Comparison of ENCODE assay signal across 11 cellular contexts in genomic region chr4:142406917-142407501, GRCh38.
DNase-seq lines count a peak whose midpoint lies in the region; ATAC-seq, FAIRE-seq and TF ChIP-seq lines count a peak whose summit lies in the region.
"Had no signal": no experiment of that assay in that cellular context is flagged by ENCODE, and none has a peak within 500 bp of the region (broad histone marks: within the 10 kb centered on the region; RNA-seq: fewer than 3 reads in every experiment).

No MANE protein-coding gene starts in this region.

- H3K9me3 Mint-ChIP-seq in CD4-positive, CD25-positive, alpha-beta regulatory T cell = no peaks in the 10 kb centered on the region
- no peaks in the 10 kb centered on the region for H3K9me3 Mint-ChIP-seq in astrocyte (ENCODE audit: unreplicated experiment)

- H3K79me2 ChIP-seq in PC-3 (ENCODE audit: low read length) (peaks cover 17% of the 10 kb centered on the region), astrocyte (ENCODE audit: insufficient read depth, low read length) (peaks cover 6% of the 10 kb centered on the region), osteoblast (ENCODE audit: insufficient read depth, low read length) (peaks cover 10% of the 10 kb centered on the region)

- H3K27ac Mint-ChIP-seq in CD4-positive, CD25-positive, alpha-beta regulatory T cell = peak overlapping the region; percentile 94 to 99 (median 95)
- H3K27ac Mint-ChIP-seq in astrocyte (ENCODE audit: unreplicated experiment) = peak overlapping the region; percentile 87

- H3F3A ChIP-seq in PC-3 (ENCODE audit: low read length, unreplicated experiment) = peaks cover 10% of the 10 kb centered on the region

- H3K4me1 ChIP-seq in CD4-positive, CD25-positive, alpha-beta regulatory T cell (ENCODE audit: control insufficient read depth, insufficient read depth, low read length, poor library complexity, severe bottlenecking) = peaks cover 55% of the 10 kb centered on the region
- peaks cover 55% of the 10 kb centered on the region for H3K4me1 ChIP-seq in PC-3 (ENCODE audit: insufficient read depth, low read length)
- H3K4me1 ChIP-seq in astrocyte (ENCODE audit: insufficient read depth, low read length) = peaks cover 51% of the 10 kb centered on the region
- peaks cover 52% of the 10 kb centered on the region for H3K4me1 ChIP-seq in osteoblast (ENCODE audit: insufficient read depth, low read length)

- TSS peak; percentile 6 for BruUV-seq in PC-3 (replicated peaks; lab: Mats Ljungman, UMichigan)

- H3K4me2 ChIP-seq in PC-3 (ENCODE audit: low read length) = peak overlapping the region; percentile 84
- H3K4me2 ChIP-seq in astrocyte (ENCODE audit: low read length) = peak overlapping the region; percentile 83
- H3K4me2 ChIP-seq in osteoblast (ENCODE audit: insufficient read depth, low read length) = peak overlapping the region; percentile 83

- peak; percentile 58 to 64 for ATAC-seq in CD4-positive, CD25-positive, alpha-beta regulatory T cell (ENCODE audit: low read depth in 2 of 2)
- ATAC-seq in PC-3 (no peak), GM21737 (IDR thresholded peaks at IDR 0.05; ENCODE audit: unreplicated experiment) (no peak), esophagus mucosa (no peak), GM21825 (IDR thresholded peaks at IDR 0.05; ENCODE audit: unreplicated experiment) (no peak)

- no peaks in the 10 kb centered on the region for H4K20me1 ChIP-seq in PC-3 (ENCODE audit: low read length)
- H4K20me1 ChIP-seq in astrocyte (ENCODE audit: insufficient read depth, low read length) = no peaks in the 10 kb centered on the region
- H4K20me1 ChIP-seq in osteoblast (ENCODE audit: insufficient read depth, low read length) = no peaks in the 10 kb centered on the region

- H3K9ac ChIP-seq in PC-3 (ENCODE audit: low read length) = peak overlapping the region; percentile 79
- peak overlapping the region; percentile 83 for H3K9ac ChIP-seq in astrocyte (ENCODE audit: low read length)

- CTCF ChIA-PET in PC-3 (lab: Charles Lee) = no interaction called here

- H3K4me3 Mint-ChIP-seq in CD4-positive, CD25-positive, alpha-beta regulatory T cell = peak overlapping the region; percentile 89 to 98 (median 96)
- H3K4me3 Mint-ChIP-seq in astrocyte (ENCODE audit: unreplicated experiment) = no peak overlapping the region

- intact Hi-C loops in PC-3 (cut with micrococcal nuclease) = loop anchor here (2.0 to 10.0 kb wide), 3 partner anchors 122 to 262 kb away; no protein-coding TSS in a partner anchor

- FAIRE-seq in astrocyte (lab: Jason Lieb, UNC) = no peak

- H3K36me3 ChIP-seq in CD4-positive, CD25-positive, alpha-beta regulatory T cell (ENCODE audit: control insufficient read depth, insufficient read depth, low read length) = no peaks in the 10 kb centered on the region
- H3K36me3 ChIP-seq in PC-3 (ENCODE audit: low read depth, low read length) (peaks cover 8% of the 10 kb centered on the region), astrocyte (ENCODE audit: insufficient read depth, low read length) (no peaks in the 10 kb centered on the region), osteoblast (ENCODE audit: insufficient read depth, low read length) (no peaks in the 10 kb centered on the region)
- H3K36me3 ChIP-seq: sigmoid colon had no signal

- POLR2A ChIA-PET in PC-3 (lab: Charles Lee; ENCODE audit: unreplicated experiment) = interaction anchor here (1.7 kb wide), 1 partner anchor 67 kb away, joined by 9 read pairs; no protein-coding TSS in a partner anchor

- no peaks in the 10 kb centered on the region for H3K9me3 ChIP-seq in CD4-positive, CD25-positive, alpha-beta regulatory T cell (ENCODE audit: control insufficient read depth in 2 of 2, low read length in 2 of 2)
- H3K9me3 ChIP-seq in PC-3 (ENCODE audit: low read length) (no peaks in the 10 kb centered on the region), astrocyte (ENCODE audit: insufficient read depth, low read depth, low read length) (no peaks in the 10 kb centered on the region), osteoblast (ENCODE audit: low read depth, low read length) (no peaks in the 10 kb centered on the region)
- H3K9me3 ChIP-seq: sigmoid colon had no signal

- TF ChIP-seq CTCF in PC-3 (conservative IDR thresholded peaks at IDR 0.05; ENCODE audit: low read depth, low read length) (no peak), astrocyte (IDR thresholded peaks at IDR 0.05; ENCODE audit: insufficient read depth, low read depth, low read length) (no peak), osteoblast (IDR thresholded peaks at IDR 0.05; ENCODE audit: extremely low read depth, low read depth, low read length) (no peak)

- peaks cover 10% of the 10 kb centered on the region for H3K36me3 Mint-ChIP-seq in CD4-positive, CD25-positive, alpha-beta regulatory T cell
- H3K36me3 Mint-ChIP-seq in astrocyte (ENCODE audit: low read depth, unreplicated experiment) = no peaks in the 10 kb centered on the region

- peak overlapping the region; percentile 93 for H3K4me3 ChIP-seq in CD4-positive, CD25-positive, alpha-beta regulatory T cell (ENCODE audit: low read depth, low read length)
- H3K4me3 ChIP-seq in PC-3 (ENCODE audit: low read length) (peak overlapping the region; percentile 64; the same call in 1 of the 2 replicates), astrocyte (ENCODE audit: insufficient read depth, low read depth, low read length) (no peak overlapping the region), osteoblast (ENCODE audit: insufficient read depth, low read length) (peak overlapping the region; percentile 2)
- H3K4me3 ChIP-seq: sigmoid colon had no signal

- peak in 2 of 3 donors; percentile 46 to 72 for DNase-seq in CD4-positive, CD25-positive, alpha-beta regulatory T cell
- DNase-seq in PC-3 (peak; percentile 63), astrocyte (ENCODE audit: low read depth) (peak; percentile 32), osteoblast (ENCODE audit: insufficient read length, low spot score, missing footprints) (no peak), ureter (ENCODE audit: low spot score) (no peak)
- DNase-seq: NCI-H2227 treated with DMSO at 0.1 percent for 48 hours, sigmoid colon, substantia nigra had no signal

- H2AFZ ChIP-seq in PC-3 (ENCODE audit: low read length) = peak overlapping the region; percentile 4; the same call in 1 of the 2 replicates
- H2AFZ ChIP-seq in astrocyte (ENCODE audit: low read depth, low read length) = no peak overlapping the region
- H2AFZ ChIP-seq in osteoblast (ENCODE audit: low read length) = peak overlapping the region; percentile 62

- H3K27me3 Mint-ChIP-seq in CD4-positive, CD25-positive, alpha-beta regulatory T cell = no peaks in the 10 kb centered on the region
- no peaks in the 10 kb centered on the region for H3K27me3 Mint-ChIP-seq in astrocyte (ENCODE audit: low read depth, unreplicated experiment)

- H3K27me3 ChIP-seq in CD4-positive, CD25-positive, alpha-beta regulatory T cell (ENCODE audit: control insufficient read depth, insufficient read depth, low read length) = no peaks in the 10 kb centered on the region
- H3K27me3 ChIP-seq in PC-3 (ENCODE audit: low read length) = no peaks in the 10 kb centered on the region
- no peaks in the 10 kb centered on the region for H3K27me3 ChIP-seq in astrocyte (ENCODE audit: insufficient read depth, low read length)
- no peaks in the 10 kb centered on the region for H3K27me3 ChIP-seq in osteoblast (ENCODE audit: insufficient read depth, low read length)
- H3K27me3 ChIP-seq: sigmoid colon had no signal

- H3K27ac ChIP-seq in CD4-positive, CD25-positive, alpha-beta regulatory T cell (ENCODE audit: insufficient read depth, low read length, poor library complexity, severe bottlenecking) = peak overlapping the region; percentile 79
- H3K27ac ChIP-seq in PC-3 (ENCODE audit: low read length) (peak overlapping the region; percentile 97), astrocyte (ENCODE audit: low read depth, low read length) (peak overlapping the region; percentile 89), osteoblast (ENCODE audit: low read depth, low read length) (peak overlapping the region; percentile 91)

- peaks cover 24 to 60% (median 36%) of the 10 kb centered on the region in 4 donors for H3K4me1 Mint-ChIP-seq in CD4-positive, CD25-positive, alpha-beta regulatory T cell
- H3K4me1 Mint-ChIP-seq in astrocyte (ENCODE audit: low read depth, unreplicated experiment) = peaks cover 46% of the 10 kb centered on the region

- no peaks in the 10 kb centered on the region for H3K9me2 ChIP-seq in PC-3 (replicated peaks; ENCODE audit: low read length)

Comparison
In these comparisons a context has a peak if more than half of its experiments do, and no peak if none do; other contexts are left out.
1. ATAC-seq: peak in CD4-positive, CD25-positive, alpha-beta regulatory T cell (2 of 2); none in PC-3 (single experiment), GM21737 (single experiment), esophagus mucosa (single experiment) and GM21825 (single experiment).
2. DNase-seq: peak in CD4-positive, CD25-positive, alpha-beta regulatory T cell (2 of 3), PC-3 (single experiment) and astrocyte (single experiment); none in osteoblast (single experiment) and ureter (single experiment).
3. Peak in every context shown above with its lines, with median percentiles within 50 percentile points of each other: H3K27ac ChIP-seq and H3K4me2 ChIP-seq.